In genomic region chr1:199041173-199041914, GRCh38 we compare ENCODE assay signal across 8 cellular contexts.
DNase-seq lines count a peak whose midpoint lies in the region; ATAC-seq and TF ChIP-seq lines count a peak whose summit lies in the region.

No MANE protein-coding gene starts in this region.

- peak overlapping the region; percentile 78 for H3K4me2 ChIP-seq in BLaER1

- H3K4me3 Mint-ChIP-seq in activated B cell treated with CpG ODN at 0.5 μM for 24 hours, result peak overlapping the region; percentile 4

- no peaks in the 10 kb centered on the region for H4K20me1 ChIP-seq in BLaER1

- H3K9me3 Mint-ChIP-seq in activated B cell treated with CpG ODN at 0.5 μM for 24 hours, result no peaks in the 10 kb centered on the region

- peaks cover 7% of the 10 kb centered on the region for H3K27me3 Mint-ChIP-seq in activated B cell treated with CpG ODN at 0.5 μM for 24 hours

- POLR2A ChIA-PET in activated B cell treated with CpG ODN at 0.5 μM for 24 hours (lab: Charles Lee), result interaction anchor here (1.0 kb wide), 1 partner anchor 104 kb away, joined by 4 read pairs; no protein-coding TSS in a partner anchor

- peaks cover 7% of the 10 kb centered on the region; the same call in 1 of the 2 replicates for H3K36me3 ChIP-seq in BLaER1

- CTCF ChIA-PET in activated B cell treated with CpG ODN at 0.5 μM for 24 hours (lab: Charles Lee), result no interaction called here

- H3K4me3 ChIP-seq in BLaER1, result peak overlapping the region; percentile 12; the same call in 1 of the 2 replicates

- H3K4me1 Mint-ChIP-seq in activated B cell treated with CpG ODN at 0.5 μM for 24 hours, result peaks cover 20% of the 10 kb centered on the region

- peak overlapping the region; percentile 68; the same call in 1 of the 2 replicates for H3K9ac ChIP-seq in BLaER1

- peaks cover 28% of the 10 kb centered on the region for H3K9me3 ChIP-seq in BLaER1

- no peak for TF ChIP-seq CTCF in activated B cell treated with CpG ODN at 0.5 μM for 24 hours (IDR thresholded peaks at IDR 0.05)

- H3K27me3 ChIP-seq in BLaER1, result no peaks in the 10 kb centered on the region

- peak; percentile 97 for ATAC-seq in GM19351 (IDR thresholded peaks at IDR 0.05; ENCODE audit: unreplicated experiment)
- peak; percentile 98 for ATAC-seq in HG03354 (IDR thresholded peaks at IDR 0.05; ENCODE audit: poor library complexity, severe bottlenecking, unreplicated experiment)
- ATAC-seq in activated B cell treated with CpG ODN at 0.5 μM for 24 hours (ENCODE audit: low read depth), result peak; percentile 71
- ATAC-seq in left ventricle myocardium superior, result no peak

- H3K27ac ChIP-seq in BLaER1, result peak overlapping the region; percentile 90

- DNase-seq in activated B cell treated with CpG ODN at 0.5 μM for 24 hours (no peak), amniotic stem cell (lab: John Stamatoyannopoulos, UW) (no peak), left ventricle myocardium superior (no peak), iPS-NIHi7 (ENCODE audit: extremely low spot score) (no peak)
- DNase-seq in stimulated activated CD8-positive, alpha-beta memory T cell treated with anti-CD3 and anti-CD28 coated beads, Interleukin-4, amount 100 ng/mL, for 48 hours, result no peak

- intact Hi-C loops in activated B cell treated with CpG ODN at 0.5 μM for 24 hours (cut with micrococcal nuclease) (no loop called here), left ventricle myocardium superior (cut with micrococcal nuclease) (no loop called here)

- no peak overlapping the region for H3K27ac Mint-ChIP-seq in activated B cell treated with CpG ODN at 0.5 μM for 24 hours

- H3K4me1 ChIP-seq in BLaER1, result peaks cover 72% of the 10 kb centered on the region

- no peaks in the 10 kb centered on the region for H3K36me3 Mint-ChIP-seq in activated B cell treated with CpG ODN at 0.5 μM for 24 hours (ENCODE audit: low read depth)
